12 cellular contexts compared by ENCODE assay signal in genomic region chr21:33334191-33334590, GRCh38. TPM values are rescaled to one million over a fixed set of nuclear protein-coding genes. Genes with fewer than 3 reads are reported as not detected.
DNase-seq lines count a peak whose midpoint lies in the region; ATAC-seq lines count a peak whose summit lies in the region.
"Had no signal": no experiment of that assay in that cellular context is flagged by ENCODE, and none has a peak within 500 bp of the region (broad histone marks: within the 10 kb centered on the region; RNA-seq: fewer than 3 reads in every experiment).

No MANE protein-coding gene starts in this region.

- no peak overlapping the region for H3K4me3 Mint-ChIP-seq in T-helper 2 cell treated with Interferon-gamma antibody and Interleukin-4, amounts not matched to agents 5 μg/mL and 100 μg/mL, for 36 hours
- no peak overlapping the region for H3K4me3 Mint-ChIP-seq in activated naive CD8-positive, alpha-beta T cell
- H3K4me3 Mint-ChIP-seq in activated naive CD8-positive, alpha-beta T cell treated with anti-CD3 and anti-CD28 coated beads, Interleukin-2, amount 50 U/mL, for 24 hours: no peak overlapping the region
- peak overlapping the region; percentile 3 for H3K4me3 Mint-ChIP-seq in T-helper 17 cell
- H3K4me3 Mint-ChIP-seq in naive thymus-derived CD8-positive, alpha-beta T cell: no peak overlapping the region

- ATAC-seq in activated naive CD8-positive, alpha-beta T cell treated with anti-CD3 and anti-CD28 coated beads, Interleukin-2, amount 50 U/mL, for 24 hours: no peak
- no peak for ATAC-seq in T-helper 17 cell
- no peak for ATAC-seq in naive thymus-derived CD8-positive, alpha-beta T cell
- no peak for ATAC-seq in HG02678 (IDR thresholded peaks at IDR 0.05; ENCODE audit: unreplicated experiment)

- H3K27me3 Mint-ChIP-seq in T-helper 2 cell treated with Interferon-gamma antibody and Interleukin-4, amounts not matched to agents 5 μg/mL and 100 μg/mL, for 36 hours (ENCODE audit: low read depth): no peaks in the 10 kb centered on the region
- no peaks in the 10 kb centered on the region for H3K27me3 Mint-ChIP-seq in activated naive CD8-positive, alpha-beta T cell
- H3K27me3 Mint-ChIP-seq in activated naive CD8-positive, alpha-beta T cell treated with anti-CD3 and anti-CD28 coated beads, Interleukin-2, amount 50 U/mL, for 24 hours: no peaks in the 10 kb centered on the region
- no peaks in the 10 kb centered on the region for H3K27me3 Mint-ChIP-seq in T-helper 17 cell
- no peaks in the 10 kb centered on the region for H3K27me3 Mint-ChIP-seq in naive thymus-derived CD8-positive, alpha-beta T cell

- peaks cover 41% of the 10 kb centered on the region for H3K4me1 Mint-ChIP-seq in T-helper 2 cell treated with Interferon-gamma antibody and Interleukin-4, amounts not matched to agents 5 μg/mL and 100 μg/mL, for 36 hours (ENCODE audit: low read depth)
- peaks cover 57% of the 10 kb centered on the region for H3K4me1 Mint-ChIP-seq in activated naive CD8-positive, alpha-beta T cell (ENCODE audit: low read depth)
- H3K4me1 Mint-ChIP-seq in activated naive CD8-positive, alpha-beta T cell treated with anti-CD3 and anti-CD28 coated beads, Interleukin-2, amount 50 U/mL, for 24 hours: peaks cover 43% of the 10 kb centered on the region
- H3K4me1 Mint-ChIP-seq in T-helper 17 cell: peaks cover 27% of the 10 kb centered on the region
- H3K4me1 Mint-ChIP-seq in naive thymus-derived CD8-positive, alpha-beta T cell: peaks cover 19 to 70% (median 50%) of the 10 kb centered on the region in 4 donors

- peak overlapping the region; percentile 26 for H3K27ac Mint-ChIP-seq in T-helper 2 cell treated with Interferon-gamma antibody and Interleukin-4, amounts not matched to agents 5 μg/mL and 100 μg/mL, for 36 hours
- peak overlapping the region; percentile 46 for H3K27ac Mint-ChIP-seq in activated naive CD8-positive, alpha-beta T cell
- no peak overlapping the region for H3K27ac Mint-ChIP-seq in activated naive CD8-positive, alpha-beta T cell treated with anti-CD3 and anti-CD28 coated beads, Interleukin-2, amount 50 U/mL, for 24 hours
- no peak overlapping the region for H3K27ac Mint-ChIP-seq in T-helper 17 cell
- H3K27ac Mint-ChIP-seq in naive thymus-derived CD8-positive, alpha-beta T cell: peak overlapping the region in 6 of 10 donors; percentile 40 to 74 (median 66)

- no peaks in the 10 kb centered on the region for H3K9me3 ChIP-seq in T-helper 17 cell (ENCODE audit: control insufficient read depth, low read length, poor library complexity, severe bottlenecking)

- no peak for DNase-seq in T-helper 2 cell treated with Interferon-gamma antibody and Interleukin-4, amounts not matched to agents 5 μg/mL and 100 μg/mL, for 36 hours (ENCODE audit: low spot score)
- DNase-seq in T-helper 2 cell: no peak
- no peak for DNase-seq in activated naive CD8-positive, alpha-beta T cell treated with anti-CD3 and anti-CD28 coated beads, Interleukin-2, amount 50 U/mL, for 24 hours
- no peak for DNase-seq in T-helper 17 cell
- DNase-seq in naive thymus-derived CD8-positive, alpha-beta T cell: no peak
- DNase-seq in KG1 (lab: John Stamatoyannopoulos, UW): no peak
- DNase-seq: DMS153, DMS79, GDM1, GM23248 had no signal

- peaks cover 52% of the 10 kb centered on the region for H3K36me3 Mint-ChIP-seq in T-helper 2 cell treated with Interferon-gamma antibody and Interleukin-4, amounts not matched to agents 5 μg/mL and 100 μg/mL, for 36 hours (ENCODE audit: low read depth)
- H3K36me3 Mint-ChIP-seq in activated naive CD8-positive, alpha-beta T cell: peaks cover 14% of the 10 kb centered on the region
- H3K36me3 Mint-ChIP-seq in activated naive CD8-positive, alpha-beta T cell treated with anti-CD3 and anti-CD28 coated beads, Interleukin-2, amount 50 U/mL, for 24 hours (ENCODE audit: low read depth): peaks cover 18% of the 10 kb centered on the region
- H3K36me3 Mint-ChIP-seq in T-helper 17 cell (ENCODE audit: low read depth): peaks cover 8% of the 10 kb centered on the region
- peaks cover 14 to 42% (median 18%) of the 10 kb centered on the region in 3 donors for H3K36me3 Mint-ChIP-seq in naive thymus-derived CD8-positive, alpha-beta T cell

- peaks cover 20% of the 10 kb centered on the region for H3K9me3 Mint-ChIP-seq in T-helper 2 cell treated with Interferon-gamma antibody and Interleukin-4, amounts not matched to agents 5 μg/mL and 100 μg/mL, for 36 hours
- H3K9me3 Mint-ChIP-seq in activated naive CD8-positive, alpha-beta T cell (ENCODE audit: low read depth): peaks cover 4% of the 10 kb centered on the region
- peaks cover 14% of the 10 kb centered on the region for H3K9me3 Mint-ChIP-seq in activated naive CD8-positive, alpha-beta T cell treated with anti-CD3 and anti-CD28 coated beads, Interleukin-2, amount 50 U/mL, for 24 hours
- peaks cover 0 to 16% (median 3%) of the 10 kb centered on the region in 9 donors for H3K9me3 Mint-ChIP-seq in naive thymus-derived CD8-positive, alpha-beta T cell

- POLR2A ChIA-PET in naive thymus-derived CD8-positive, alpha-beta T cell (lab: Charles Lee): no interaction called here

RNA-seq across cellular contexts. Expression of gene IFNAR1, which starts 9.4 kb away (rescaled TPM):
- total RNA-seq in T-helper 17 cell: 10 to 100 TPM; 16.6 to 27.6 TPM
- 10 to 100 TPM; 50.1 to 53.7 TPM for total RNA-seq in naive thymus-derived CD8-positive, alpha-beta T cell
- 10 to 100 TPM; 48.7 to 69.0 (median 51.8) TPM for polyA plus RNA-seq in naive thymus-derived CD8-positive, alpha-beta T cell

Comparison
In these comparisons a context has a peak if more than half of its experiments do, and no peak if none do; other contexts are left out.
1. H3K27ac Mint-ChIP-seq: peak in T-helper 2 cell treated with Interferon-gamma antibody and Interleukin-4, amounts not matched to agents 5 μg/mL and 100 μg/mL, for 36 hours (single experiment), activated naive CD8-positive, alpha-beta T cell (single experiment) and naive thymus-derived CD8-positive, alpha-beta T cell (6 of 10); none in activated naive CD8-positive, alpha-beta T cell treated with anti-CD3 and anti-CD28 coated beads, Interleukin-2, amount 50 U/mL, for 24 hours (single experiment) and T-helper 17 cell (single experiment).